ENCODE assay signal across 8 cellular contexts in genomic region chr16:28925386-28926228, GRCh38.
A peak's percentile ranks its signal among the peaks of the same experiment; 100 is the strongest.
DNase-seq lines count a peak whose midpoint lies in the region; ATAC-seq and TF ChIP-seq lines count a peak whose summit lies in the region.

No MANE protein-coding gene starts in this region.

- H3K4me3 ChIP-seq in epithelial cell of esophagus (ENCODE audit: low read length) (peak overlapping the region; percentile 76), muscle layer of duodenum (ENCODE audit: low read depth in 1 of 2, low read length in 2 of 2) (peak overlapping the region; percentile 90)

- no peak for TF ChIP-seq CTCF in epithelial cell of esophagus (IDR thresholded peaks at IDR 0.05; ENCODE audit: insufficient read depth, low read depth, low read length, missing control alignments)

- ATAC-seq in GM18867 (IDR thresholded peaks at IDR 0.05; ENCODE audit: unreplicated experiment) (peak; percentile 30), HG03135 (IDR thresholded peaks at IDR 0.05; ENCODE audit: unreplicated experiment) (peak; percentile 39)

- H3K4me1 ChIP-seq in muscle layer of duodenum (ENCODE audit: control insufficient read depth in 1 of 2, insufficient read depth in 2 of 2, low read length in 2 of 2), result peaks cover 0 to 9% of the 10 kb centered on the region in 2 donors

- peak; percentile 74 for DNase-seq in AG08395 (ENCODE audit: low spot score)
- DNase-seq in NCI-H82 treated with DMSO at 0.1 percent for 48 hours (lab: John Stamatoyannopoulos, UW; ENCODE audit: unreplicated experiment), result peak; percentile 76
- peak; percentile 66 for DNase-seq in activated CD8-positive, alpha-beta memory T cell treated with anti-CD3 and anti-CD28 coated beads, Interleukin-2, amount 50 U/mL, for 1 hour (ENCODE audit: extremely low read depth)
- DNase-seq in epithelial cell of esophagus (ENCODE audit: low read depth), result peak; percentile 81
- peak; percentile 61 for DNase-seq in stimulated activated CD8-positive, alpha-beta memory T cell treated with anti-CD3 and anti-CD28 coated beads, Interleukin-7, amount 100 ng/mL, for 24 hours (ENCODE audit: low read depth)

- H3K36me3 ChIP-seq in muscle layer of duodenum (ENCODE audit: control insufficient read depth in 1 of 2, insufficient read depth in 2 of 2, low read length in 2 of 2), result peaks cover 0 to 8% of the 10 kb centered on the region in 2 donors

- H3K27ac ChIP-seq in muscle layer of duodenum (ENCODE audit: low read length), result peak overlapping the region; percentile 97

- H3K27me3 ChIP-seq in muscle layer of duodenum (ENCODE audit: low read depth, low read length), result no peaks in the 10 kb centered on the region

- H3K9me3 ChIP-seq in muscle layer of duodenum (ENCODE audit: control insufficient read depth in 1 of 2, low read length in 2 of 2), result no peaks in the 10 kb centered on the region

Comparison
In these comparisons a context has a peak if more than half of its experiments do, and no peak if none do; other contexts are left out.
1. Peak in every context shown above with its lines: DNase-seq, ATAC-seq, H3K4me3 ChIP-seq and H3K27ac ChIP-seq.